26 cellular contexts compared by ENCODE assay signal in the genomic region with DNA sequence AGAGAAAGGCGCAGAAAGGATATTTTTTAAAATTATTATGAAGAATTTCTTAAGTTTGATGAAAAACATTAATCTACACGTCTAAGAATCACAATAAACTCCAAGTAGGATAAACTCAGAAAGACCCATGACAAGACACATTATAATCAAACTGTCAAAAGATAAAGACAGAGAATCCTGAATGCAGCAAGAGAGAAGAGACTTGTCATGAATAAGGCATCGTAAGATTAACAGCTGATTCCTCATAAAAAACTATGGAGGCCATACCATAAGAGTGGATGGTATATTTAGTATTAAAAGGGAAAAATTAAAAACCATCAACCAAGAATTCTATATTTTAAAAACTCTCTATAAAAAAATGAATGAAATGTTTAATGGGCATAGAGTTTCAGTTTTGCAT.
"Had no signal": no experiment of that assay in that cellular context is flagged by ENCODE, and none has a peak within 500 bp of the region (broad histone marks: within the 10 kb centered on the region; RNA-seq: fewer than 3 reads in every experiment).

No MANE protein-coding gene starts in this region.

- H3K4me3 Mint-ChIP-seq: naive thymus-derived CD4-positive, alpha-beta T cell; nephron progenitor cell; neural progenitor cell; stimulated activated naive B cell treated with anti-CD40 and anti-IgM and Interleukin-4, amounts not matched to agents 10 μg/mL and 1 μg/mL and 100 μg/mL, for 72 hours had no signal

- H3K4me3 ChIP-seq: left ventricle myocardium inferior, lung, mucosa of descending colon, neural progenitor cell, right atrium auricular region, skin epidermis, stomach, testis, thyroid gland, transverse colon, upper lobe of left lung, vagina had no signal

- H3K27ac ChIP-seq: left ventricle myocardium inferior, neural progenitor cell, right atrium auricular region, skin epidermis, stomach, testis, thyroid gland, transverse colon, upper lobe of left lung, vagina had no signal

- H3K9me3 Mint-ChIP-seq: stimulated activated naive B cell treated with anti-CD40 and anti-IgM and Interleukin-4, amounts not matched to agents 10 μg/mL and 1 μg/mL and 100 μg/mL, for 72 hours had no signal

- H3K9me3 ChIP-seq: left ventricle myocardium inferior, mucosa of descending colon, neutrophil, right atrium auricular region, stomach, testis, thyroid gland, transverse colon, upper lobe of left lung, vagina had no signal

- H3K27ac Mint-ChIP-seq: nephron progenitor cell; neural progenitor cell; progenitor cell of endocrine pancreas; stimulated activated naive B cell treated with anti-CD40 and anti-IgM and Interleukin-4, amounts not matched to agents 10 μg/mL and 1 μg/mL and 100 μg/mL, for 72 hours had no signal

- H3K4me2 ChIP-seq: neural progenitor cell had no signal

- H3K9ac ChIP-seq: neural progenitor cell had no signal

- H3K27me3 Mint-ChIP-seq: naive thymus-derived CD4-positive, alpha-beta T cell; progenitor cell of endocrine pancreas; stimulated activated naive B cell treated with anti-CD40 and anti-IgM and Interleukin-4, amounts not matched to agents 10 μg/mL and 1 μg/mL and 100 μg/mL, for 72 hours had no signal

- H2AFZ ChIP-seq: neural progenitor cell had no signal

- H3K4me1 ChIP-seq: right atrium auricular region, testis, thyroid gland had no signal

- H3K36me3 ChIP-seq: neutrophil, right atrium auricular region, thyroid gland, vagina had no signal

- DNase-seq: islet precursor cell; left ventricle myocardium inferior; midbrain; mucosa of descending colon; naive thymus-derived CD4-positive, alpha-beta T cell; nephron progenitor cell; occipital lobe; stimulated activated CD4-positive, alpha-beta T cell treated with anti-CD3 and anti-CD28 coated beads, Interleukin-12 subunit alpha, Interleukin-12 subunit beta, amount 100 ng/mL, for 4 hours; stimulated activated CD4-positive, alpha-beta T cell treated with anti-CD3 and anti-CD28 coated beads, Interleukin-15, amount 100 ng/mL, for 24 hours; stimulated activated CD4-positive, alpha-beta T cell treated with anti-CD3 and anti-CD28 coated beads, Interleukin-2, amount 100 ng/mL, for 24 hours; stimulated activated CD4-positive, alpha-beta T cell treated with anti-CD3 and anti-CD28 coated beads, Interleukin-4, amount 100 ng/mL, for 1 hour; stimulated activated naive B cell treated with anti-CD40 and anti-IgM and Interleukin-4, amounts not matched to agents 10 μg/mL and 1 μg/mL and 100 μg/mL, for 72 hours; stimulated activated naive CD8-positive, alpha-beta T cell treated with anti-CD3 and anti-CD28 coated beads, Interleukin-15, Interleukin-2, amounts not matched to agents 100 U/mL and 50 U/mL, for 24 hours; stomach; testis; thyroid gland; transverse colon; upper lobe of left lung had no signal

- H3K27me3 ChIP-seq: neural progenitor cell, neutrophil, right atrium auricular region, stomach, testis, thyroid gland, transverse colon, upper lobe of left lung, vagina had no signal

- ATAC-seq: mucosa of descending colon; naive thymus-derived CD4-positive, alpha-beta T cell; sciatic nerve; stimulated activated naive B cell treated with anti-CD40 and anti-IgM and Interleukin-4, amounts not matched to agents 10 μg/mL and 1 μg/mL and 100 μg/mL, for 72 hours; stimulated activated naive CD8-positive, alpha-beta T cell treated with anti-CD3 and anti-CD28 coated beads, Interleukin-15, Interleukin-2, amounts not matched to agents 100 U/mL and 50 U/mL, for 24 hours had no signal
